In genomic region chr12:98456583-98457573, GRCh38 we compare ENCODE assay signal across 8 cellular contexts. TPM values are rescaled to one million over a fixed set of nuclear protein-coding genes. Genes with fewer than 3 reads are reported as not detected.
DNase-seq lines count a peak whose midpoint lies in the region; ATAC-seq and TF ChIP-seq lines count a peak whose summit lies in the region.

No MANE protein-coding gene starts in this region.

- WGBS in right lobe of liver (ENCODE audit: insufficient coverage, low coverage, low lambda C conversion rate, missing lambda C conversion rate): 10% methylated on average over 23 of the region's 49 CpGs

- H3K36me3 Mint-ChIP-seq in stimulated activated naive B cell treated with anti-CD40 and anti-IgM and Interleukin-4, amounts not matched to agents 10 μg/mL and 1 μg/mL and 100 μg/mL, for 72 hours: no peaks in the 10 kb centered on the region

- H3K4me3 ChIP-seq in BE2C (ENCODE audit: low read depth, low read length): peak overlapping the region; percentile 42
- peak overlapping the region; percentile 13 for H3K4me3 ChIP-seq in RWPE2 (ENCODE audit: severe bottlenecking)
- peak overlapping the region; percentile 65 for H3K4me3 ChIP-seq in coronary artery
- peak overlapping the region; percentile 35 to 48 (median 41) for H3K4me3 ChIP-seq in right lobe of liver

- H3K9me3 ChIP-seq in BE2C: no peaks in the 10 kb centered on the region
- no peaks in the 10 kb centered on the region for H3K9me3 ChIP-seq in RWPE2 (ENCODE audit: severe bottlenecking)
- no peaks in the 10 kb centered on the region for H3K9me3 ChIP-seq in right lobe of liver

- H3K27ac ChIP-seq in RWPE2 (ENCODE audit: poor library complexity, severe bottlenecking): no peak overlapping the region
- H3K27ac ChIP-seq in coronary artery: peak overlapping the region; percentile 36 to 42
- H3K27ac ChIP-seq in right lobe of liver: no peak overlapping the region

- intact Hi-C loops in right lobe of liver (cut with DNase I): no loop called here

- DNase-seq in BE2C (peak; percentile 59), RWPE2 (ENCODE audit: low spot score) (no peak), coronary artery (ENCODE audit: low spot score) (peak; percentile 76), right lobe of liver (peak; percentile 52 to 69 (median 66)), SKM-1 (lab: John Stamatoyannopoulos, UW; ENCODE audit: unreplicated experiment) (no peak)
- DNase-seq in stimulated activated naive B cell treated with anti-CD40 and anti-IgM and Interleukin-4, amounts not matched to agents 10 μg/mL and 1 μg/mL and 100 μg/mL, for 72 hours: peak; percentile 17

- peaks cover 3 to 10% of the 10 kb centered on the region in 2 donors for H3K4me1 Mint-ChIP-seq in stimulated activated naive B cell treated with anti-CD40 and anti-IgM and Interleukin-4, amounts not matched to agents 10 μg/mL and 1 μg/mL and 100 μg/mL, for 72 hours

- H3K36me3 ChIP-seq in BE2C (no peaks in the 10 kb centered on the region), RWPE2 (ENCODE audit: low read depth) (no peaks in the 10 kb centered on the region), right lobe of liver (no peaks in the 10 kb centered on the region)

- ATAC-seq in GM21423 (IDR thresholded peaks at IDR 0.05; ENCODE audit: unreplicated experiment) (peak; percentile 72), RWPE2 (ENCODE audit: low read depth) (peak; percentile 78), right lobe of liver (peak; percentile 94 to 99 (median 98)), HG03565 (IDR thresholded peaks at IDR 0.05; ENCODE audit: unreplicated experiment) (no peak)
- peak; percentile 81 to 91 for ATAC-seq in stimulated activated naive B cell treated with anti-CD40 and anti-IgM and Interleukin-4, amounts not matched to agents 10 μg/mL and 1 μg/mL and 100 μg/mL, for 72 hours (replicated peaks)

- H3K4me1 ChIP-seq in BE2C (no peaks in the 10 kb centered on the region), RWPE2 (ENCODE audit: insufficient read depth, poor library complexity, severe bottlenecking) (no peaks in the 10 kb centered on the region), right lobe of liver (no peaks in the 10 kb centered on the region)

- H3K9me3 Mint-ChIP-seq in stimulated activated naive B cell treated with anti-CD40 and anti-IgM and Interleukin-4, amounts not matched to agents 10 μg/mL and 1 μg/mL and 100 μg/mL, for 72 hours: no peaks in the 10 kb centered on the region

- peaks cover 27 to 31% of the 10 kb centered on the region in 2 donors for H3K27me3 Mint-ChIP-seq in stimulated activated naive B cell treated with anti-CD40 and anti-IgM and Interleukin-4, amounts not matched to agents 10 μg/mL and 1 μg/mL and 100 μg/mL, for 72 hours

- TF ChIP-seq CTCF in BE2C (IDR thresholded peaks at IDR 0.05; ENCODE audit: low read depth, low read length) (no peak), RWPE2 (IDR thresholded peaks at IDR 0.05; ENCODE audit: poor library complexity, severe bottlenecking) (no peak), coronary artery (IDR thresholded peaks at IDR 0.05) (no peak), right lobe of liver (IDR thresholded peaks at IDR 0.05) (no peak)

- H3K27me3 ChIP-seq in BE2C: no peaks in the 10 kb centered on the region
- H3K27me3 ChIP-seq in RWPE2 (ENCODE audit: insufficient read depth, poor library complexity, severe bottlenecking): no peaks in the 10 kb centered on the region
- no peaks in the 10 kb centered on the region for H3K27me3 ChIP-seq in right lobe of liver

- no peak for TF ChIP-seq POLR2A in right lobe of liver (IDR thresholded peaks at IDR 0.05)

- H3K4me3 Mint-ChIP-seq in stimulated activated naive B cell treated with anti-CD40 and anti-IgM and Interleukin-4, amounts not matched to agents 10 μg/mL and 1 μg/mL and 100 μg/mL, for 72 hours: peak overlapping the region; percentile 70 to 75

- peak overlapping the region; percentile 75 for H3K27ac Mint-ChIP-seq in stimulated activated naive B cell treated with anti-CD40 and anti-IgM and Interleukin-4, amounts not matched to agents 10 μg/mL and 1 μg/mL and 100 μg/mL, for 72 hours

RNA-seq across cellular contexts. Expression of gene TMPO, which starts 58.5 kb away (rescaled TPM):
- 42.7 TPM for polyA plus RNA-seq in BE2C (2012; ENCODE audit: insufficient read depth, insufficient read length, low read depth)
- 10 to 100 TPM; 19.8 to 43.2 (median 29.9) TPM for total RNA-seq in right lobe of liver

Comparison
In these comparisons a context has a peak if more than half of its experiments do, and no peak if none do; other contexts are left out.
1. DNase-seq: peak in BE2C (single experiment), coronary artery (single experiment), right lobe of liver (3 of 3) and stimulated activated naive B cell treated with anti-CD40 and anti-IgM and Interleukin-4, amounts not matched to agents 10 μg/mL and 1 μg/mL and 100 μg/mL, for 72 hours (single experiment); none in RWPE2 (single experiment) and SKM-1 (single experiment).
2. H3K4me3 ChIP-seq: peak in every context shown above with its lines; median percentile 65 in coronary artery; 42 in BE2C; 41 in right lobe of liver; 13 in RWPE2.
3. H3K27ac ChIP-seq: peak in coronary artery (2 of 2); none in RWPE2 (single experiment) and right lobe of liver (0 of 3).